ENCODE assay signal across 14 cellular contexts in the genomic region with DNA sequence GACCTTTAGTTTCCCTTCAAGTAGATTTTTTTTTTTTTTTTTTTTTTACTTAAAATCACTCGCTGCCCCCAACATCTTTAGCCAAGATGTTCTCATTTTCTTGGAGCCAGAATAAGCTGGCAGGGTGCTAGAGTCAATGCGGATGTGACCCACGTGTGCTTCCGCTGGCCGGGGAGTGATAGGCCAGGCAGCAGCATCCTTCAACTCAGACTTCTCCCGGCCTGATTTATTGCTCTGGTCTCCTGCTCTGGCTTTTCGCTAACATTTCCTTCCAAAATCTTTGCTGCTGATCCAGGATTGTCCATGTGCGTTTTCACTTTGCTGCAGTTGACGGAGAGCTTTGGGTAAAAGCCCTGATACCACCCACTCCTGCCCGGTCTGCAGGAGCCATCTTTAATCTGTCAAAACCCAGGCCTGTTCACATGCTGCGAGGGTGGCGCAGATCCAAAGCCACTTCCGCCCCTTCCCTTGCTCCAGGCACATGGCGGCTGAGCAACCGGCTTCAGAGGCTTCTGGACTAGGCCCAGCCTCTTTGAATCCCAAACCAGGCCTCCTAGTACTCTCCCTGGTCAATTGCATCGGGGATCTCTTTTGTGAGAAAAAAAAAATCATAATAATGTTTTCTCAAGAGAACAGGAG.
DNase-seq lines count a peak whose midpoint lies in the region; ATAC-seq, FAIRE-seq and TF ChIP-seq lines count a peak whose summit lies in the region.
"Had no signal": no experiment of that assay in that cellular context is flagged by ENCODE, and none has a peak within 500 bp of the region (broad histone marks: within the 10 kb centered on the region; RNA-seq: fewer than 3 reads in every experiment).

No MANE protein-coding gene starts in this region.

- H4K8ac ChIP-seq in mesenchymal stem cell (ENCODE audit: low read length): no peak overlapping the region

- H3K9ac ChIP-seq in liver (ENCODE audit: low read depth in 1 of 2, low read length in 2 of 2) (no peak overlapping the region), HepG2 (ENCODE audit: insufficient read depth, low read depth, low read length) (no peak overlapping the region), mesenchymal stem cell (ENCODE audit: low read length) (peak overlapping the region; percentile 24)

- H3K27me3 ChIP-seq in liver (ENCODE audit: control insufficient read depth in 4 of 4, insufficient read depth in 4 of 4, low read length in 3 of 4): no peaks in the 10 kb centered on the region
- H3K27me3 ChIP-seq in HepG2 (ENCODE audit: control insufficient read depth in 1 of 2, insufficient read depth in 2 of 2, low read length in 2 of 2): no peaks in the 10 kb centered on the region
- peaks cover 2 to 18% of the 10 kb centered on the region in 2 experiments for H3K27me3 ChIP-seq in mesenchymal stem cell (ENCODE audit: control insufficient read depth in 1 of 2, insufficient read depth in 1 of 2, low read length in 2 of 2)
- H3K27me3 ChIP-seq in aorta (ENCODE audit: control insufficient read depth in 1 of 2, insufficient read depth in 2 of 2, low read length in 1 of 2): no peaks in the 10 kb centered on the region
- H3K27me3 ChIP-seq: gastrocnemius medialis had no signal

- H3K4me3 ChIP-seq in liver (ENCODE audit: low read depth in 1 of 3, low read length in 3 of 3) (no peak overlapping the region), HepG2 (replicated peaks in 1 of 3; ENCODE audit: insufficient read depth in 1 of 3, low read depth in 2 of 3, low read length in 3 of 3) (no peak overlapping the region), fibroblast of the aortic adventitia (ENCODE audit: low read depth, low read length) (no peak overlapping the region), mesenchymal stem cell (ENCODE audit: insufficient read depth in 1 of 2, low read depth in 1 of 2, low read length in 2 of 2) (peak overlapping the region in 1 of 2 experiments; percentile 14), aorta (ENCODE audit: low read length in 2 of 2) (no peak overlapping the region)
- H3K4me3 ChIP-seq: A549, gastrocnemius medialis had no signal

- no peak overlapping the region for H2BK15ac ChIP-seq in mesenchymal stem cell (ENCODE audit: low read depth, poor library complexity, severe bottlenecking)

- POLR2A ChIA-PET in HepG2 (lab: Yijun Ruan, JAX): no interaction called here

- no peaks in the 10 kb centered on the region for H3K79me1 ChIP-seq in mesenchymal stem cell (replicated peaks; ENCODE audit: low read length, poor library complexity, severe bottlenecking)

- H3K4me1 ChIP-seq in liver (ENCODE audit: control insufficient read depth in 4 of 4, insufficient read depth in 4 of 4, low read length in 3 of 4): peaks cover 6 to 34% (median 22%) of the 10 kb centered on the region in 4 donors
- H3K4me1 ChIP-seq in HepG2 (ENCODE audit: insufficient read depth, low read length): no peaks in the 10 kb centered on the region
- H3K4me1 ChIP-seq in mesenchymal stem cell (ENCODE audit: control insufficient read depth, insufficient read depth, low read depth, low read length): no peaks in the 10 kb centered on the region
- H3K4me1 ChIP-seq in aorta (ENCODE audit: control insufficient read depth in 1 of 2, insufficient read depth in 2 of 2, low read length in 2 of 2): no peaks in the 10 kb centered on the region
- H3K4me1 ChIP-seq: A549, gastrocnemius medialis had no signal

- no peak overlapping the region for H4K91ac ChIP-seq in mesenchymal stem cell (ENCODE audit: low read length)

- no peak overlapping the region for H3K23ac ChIP-seq in mesenchymal stem cell (ENCODE audit: low read length in 2 of 2)

- TF ChIP-seq EP300 in HepG2 (IDR thresholded peaks at IDR 0.05; ENCODE audit: low read depth in 2 of 2, low read length in 2 of 2) (no peak), HepG2 (CRISPR knock-in tag; IDR thresholded peaks at IDR 0.05; ENCODE audit: borderline replicate concordance) (no peak)

- TF ChIP-seq RAD21 in liver (IDR thresholded peaks at IDR 0.05) (no peak), HepG2 (CRISPR knock-in tag; IDR thresholded peaks at IDR 0.05) (no peak)

- H3K36me3 ChIP-seq in liver (ENCODE audit: control insufficient read depth in 4 of 4, insufficient read depth in 3 of 4, low read depth in 1 of 4, low read length in 3 of 4): no peaks in the 10 kb centered on the region
- H3K36me3 ChIP-seq in HepG2 (replicated peaks in 1 of 2; ENCODE audit: control insufficient read depth in 1 of 2, insufficient read depth in 2 of 2, low read length in 2 of 2): no peaks in the 10 kb centered on the region
- no peaks in the 10 kb centered on the region for H3K36me3 ChIP-seq in mesenchymal stem cell (ENCODE audit: control insufficient read depth in 1 of 2, insufficient read depth in 2 of 2, low read depth in 1 of 2, low read length in 2 of 2)
- H3K36me3 ChIP-seq in aorta (ENCODE audit: control insufficient read depth in 1 of 2, insufficient read depth in 2 of 2, low read length in 1 of 2): no peaks in the 10 kb centered on the region
- H3K36me3 ChIP-seq: gastrocnemius medialis had no signal

- H3K18ac ChIP-seq in mesenchymal stem cell (ENCODE audit: low read depth in 1 of 2, low read length in 2 of 2): no peak overlapping the region

- ATAC-seq in HepG2 (no peak), aorta (ENCODE audit: low FRiP score) (peak; percentile 71), HG03196 (IDR thresholded peaks at IDR 0.05; ENCODE audit: unreplicated experiment) (no peak)
- ATAC-seq: A549, gastrocnemius medialis had no signal

- no peak overlapping the region for H3K14ac ChIP-seq in mesenchymal stem cell (ENCODE audit: low read length in 2 of 2)

- no TSS peak for BruUV-seq in HepG2 (replicated peaks; lab: Mats Ljungman, UMichigan)

- H2BK120ac ChIP-seq in mesenchymal stem cell (ENCODE audit: low read depth, low read length): no peak overlapping the region

- intact Hi-C loops in HepG2 (cut with micrococcal nuclease; ENCODE audit: unreplicated experiment) (no loop called here), aorta (cut with DNase I) (no loop called here)

- no peaks in the 10 kb centered on the region for H3K79me2 ChIP-seq in HepG2 (ENCODE audit: insufficient read depth, low read length)

- DNase-seq in HepG2 (ENCODE audit: low spot score): no peak
- DNase-seq in fibroblast of the aortic adventitia (ENCODE audit: low read depth): peak; percentile 73
- no peak for DNase-seq in mesenchymal stem cell
- peak; percentile 83 to 84 for DNase-seq in aorta
- DNase-seq in NCI-H82 (lab: John Stamatoyannopoulos, UW): no peak
- no peak for DNase-seq in cerebellar nuclear complex (lab: John Stamatoyannopoulos, UW)
- DNase-seq: activated naive CD4-positive, alpha-beta T cell treated with anti-CD3 and anti-CD28 coated beads, Interleukin-2, amount 50 U/mL, for 16 hours; NCI-H2029 had no signal

- H2BK12ac ChIP-seq in mesenchymal stem cell (ENCODE audit: low read length in 2 of 2): no peak overlapping the region

- H2BK5ac ChIP-seq in mesenchymal stem cell (ENCODE audit: low read depth, low read length, poor library complexity, severe bottlenecking): no peak overlapping the region

- H2AFZ ChIP-seq in HepG2 (ENCODE audit: low read length) (no peak overlapping the region), mesenchymal stem cell (ENCODE audit: low read depth, low read length) (no peak overlapping the region)

- TF ChIP-seq CTCF in liver (IDR thresholded peaks at IDR 0.05; ENCODE audit: low read depth, low read length, missing input control): no peak
- TF ChIP-seq CTCF in HepG2 (CRISPR knock-in tag; IDR thresholded peaks at IDR 0.05): no peak
- TF ChIP-seq CTCF in fibroblast of the aortic adventitia (IDR thresholded peaks at IDR 0.05; ENCODE audit: insufficient read depth, low read length): no peak

- H3K9me3 ChIP-seq in liver (ENCODE audit: control insufficient read depth in 4 of 4, low read length in 3 of 4) (no peaks in the 10 kb centered on the region), HepG2 (ENCODE audit: low read length) (no peaks in the 10 kb centered on the region), mesenchymal stem cell (ENCODE audit: control insufficient read depth, low read length) (no peaks in the 10 kb centered on the region), aorta (ENCODE audit: control insufficient read depth, low read length) (no peaks in the 10 kb centered on the region)
- H3K9me3 ChIP-seq: A549, gastrocnemius medialis had no signal

- CTCF ChIA-PET in HepG2 (lab: Yijun Ruan, JAX; ENCODE audit: low intra/inter-chr PET ratio, low total read pairs): no interaction called here

- peak overlapping the region in 1 of 2 donors; percentile 9 for H3K27ac ChIP-seq in liver (ENCODE audit: low read depth in 1 of 2, low read length in 2 of 2)
- H3K27ac ChIP-seq in HepG2 (ENCODE audit: extremely low read length, insufficient read depth, low read length): no peak overlapping the region
- H3K27ac ChIP-seq in mesenchymal stem cell (ENCODE audit: low read length, poor library complexity, severe bottlenecking): no peak overlapping the region
- H3K27ac ChIP-seq in aorta (ENCODE audit: low read depth in 1 of 2, low read length in 2 of 2): peak overlapping the region in 1 of 2 donors; percentile 17
- H3K27ac ChIP-seq: A549, gastrocnemius medialis had no signal

- H3K4ac ChIP-seq in mesenchymal stem cell (ENCODE audit: low read depth in 1 of 2, low read length in 2 of 2): no peak overlapping the region

- no peak overlapping the region for H2AK5ac ChIP-seq in mesenchymal stem cell (ENCODE audit: low read length, severe bottlenecking)

- no peak for FAIRE-seq in HepG2 (lab: Jason Lieb, UNC)
- FAIRE-seq: A549, D721Med, islet of Langerhans had no signal

- WGBS in liver: 78% methylated on average over 16 of the region's 16 CpGs
- WGBS in HepG2 (ENCODE audit: low lambda C conversion rate): 64% methylated on average over 16 of the region's 16 CpGs
- WGBS in mesenchymal stem cell: 74% methylated on average over 15 of the region's 16 CpGs
- 9 to 12% methylated on average over 16 of the region's 16 CpGs for WGBS in aorta, 2 donors

- TF ChIP-seq POLR2A in HepG2 (IDR thresholded peaks at IDR 0.05; ENCODE audit: insufficient read depth in 1 of 2, low read depth in 2 of 2, low read length in 2 of 2): no peak

- H3K4me2 ChIP-seq in HepG2 (ENCODE audit: low read depth, low read length) (no peak overlapping the region), mesenchymal stem cell (ENCODE audit: low read length, poor library complexity, severe bottlenecking) (no peak overlapping the region)
- H3K4me2 ChIP-seq: A549 had no signal

- no peaks in the 10 kb centered on the region for H4K20me1 ChIP-seq in HepG2 (ENCODE audit: insufficient read depth, low read length)

- in situ Hi-C loops in HepG2 (cut with HindIII; ENCODE audit: extremely low pct_ligation_motif_present, low pct_unique_long_range_greater_than_20kb): no loop called here

TF ChIP-seq in liver, 16 proteins besides CTCF, POLR2A, EP300 and RAD21:
- no peak for TF ChIP-seq NR2F2 (IDR thresholded peaks at IDR 0.05)
- TF ChIP-seq MAX (IDR thresholded peaks at IDR 0.05): peak; percentile 48

TF ChIP-seq in HepG2, 621 proteins besides CTCF, POLR2A, EP300 and RAD21 (continues in another document):
- TF ChIP-seq THAP7 (CRISPR knock-in tag; IDR thresholded peaks at IDR 0.05) (no peak), BCL6 (CRISPR knock-in tag; IDR thresholded peaks at IDR 0.05) (no peak)

Comparison
In these comparisons a context has a peak if more than half of its experiments do, and no peak if none do; other contexts are left out.
1. DNase-seq: peak in fibroblast of the aortic adventitia (single experiment) and aorta (2 of 2); none in HepG2 (single experiment), mesenchymal stem cell (single experiment), NCI-H82 (single experiment) and cerebellar nuclear complex (0 of 2).